ENCODE assay signal across 14 cellular contexts in the genomic region with DNA sequence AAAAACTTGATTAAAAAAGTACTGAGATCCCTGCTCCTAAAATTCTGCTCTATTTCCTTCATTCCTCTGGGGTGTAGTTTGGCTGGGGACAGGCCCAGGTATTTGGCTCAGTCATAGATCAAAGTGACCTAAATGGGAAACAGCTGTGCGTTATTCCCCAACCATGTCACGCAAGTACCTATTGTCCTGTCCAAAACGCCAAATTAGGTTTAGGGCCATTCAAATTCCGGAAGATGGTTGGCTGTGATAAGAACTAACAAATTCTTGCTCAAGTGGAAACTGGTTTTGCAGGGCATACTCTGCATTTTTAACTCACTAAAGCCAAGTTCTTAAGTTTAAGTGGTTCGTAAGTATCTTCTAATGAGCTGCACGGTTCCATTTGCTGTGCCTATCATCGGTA.
DNase-seq lines count a peak whose midpoint lies in the region; ATAC-seq and TF ChIP-seq lines count a peak whose summit lies in the region.
"Had no signal": no experiment of that assay in that cellular context is flagged by ENCODE, and none has a peak within 500 bp of the region (broad histone marks: within the 10 kb centered on the region; RNA-seq: fewer than 3 reads in every experiment).

No MANE protein-coding gene starts in this region.

- 33 to 50% methylated on average over 7 of the region's 7 CpGs for WGBS in esophagus squamous epithelium, 2 donors
- WGBS in neuronal stem cell (ENCODE audit: extremely low coverage in 2 of 2, insufficient read length in 2 of 2, insufficient replicate concordance in 1 of 2), 2 donors: no CpG with 5 or more reads among the region's 7 CpGs

- H3K9me3 ChIP-seq in esophagus squamous epithelium: no peaks in the 10 kb centered on the region
- H3K9me3 ChIP-seq in parathyroid adenoma (ENCODE audit: control insufficient read depth, low read length): no peaks in the 10 kb centered on the region
- peaks cover 0 to 8% of the 10 kb centered on the region in 2 donors for H3K9me3 ChIP-seq in neuronal stem cell (replicated peaks in 1 of 2; ENCODE audit: control insufficient read depth in 2 of 2, insufficient read depth in 1 of 2, low read depth in 1 of 2, low read length in 2 of 2)
- H3K9me3 ChIP-seq: tibial artery had no signal

- no peaks in the 10 kb centered on the region for H3K79me1 ChIP-seq in neuronal stem cell (ENCODE audit: low read depth, low read length)

- no peak overlapping the region for H3K14ac ChIP-seq in neuronal stem cell (ENCODE audit: low read length)

- H2BK5ac ChIP-seq in neuronal stem cell (ENCODE audit: low read length): no peak overlapping the region

- H3K23ac ChIP-seq in neuronal stem cell (ENCODE audit: low read depth, low read length, poor library complexity): no peak overlapping the region

- H3K4me3 ChIP-seq in esophagus squamous epithelium (no peak overlapping the region), parathyroid adenoma (ENCODE audit: low read depth, low read length) (no peak overlapping the region), neuronal stem cell (ENCODE audit: low read length in 2 of 2) (no peak overlapping the region)
- H3K4me3 ChIP-seq: tibial artery had no signal

- H2AFZ ChIP-seq in parathyroid adenoma (no peak overlapping the region), neuronal stem cell (ENCODE audit: low read length) (no peak overlapping the region)

- peaks cover 0 to 6% (median 0%) of the 10 kb centered on the region in 3 donors for H3K4me1 ChIP-seq in esophagus squamous epithelium
- peaks cover 4% of the 10 kb centered on the region for H3K4me1 ChIP-seq in parathyroid adenoma
- H3K4me1 ChIP-seq in neuronal stem cell (ENCODE audit: control insufficient read depth in 2 of 2, insufficient read depth in 1 of 2, low read depth in 1 of 2, low read length in 2 of 2): peaks cover 2 to 7% of the 10 kb centered on the region in 2 donors

- intact Hi-C loops in esophagus squamous epithelium (cut with DNase I): no loop called here

- no peak for TF ChIP-seq POLR2A in esophagus squamous epithelium (IDR thresholded peaks at IDR 0.05)

- no peak overlapping the region for H2AK5ac ChIP-seq in neuronal stem cell (ENCODE audit: low read depth, low read length)

- H3K9ac ChIP-seq in parathyroid adenoma: no peak overlapping the region
- no peak overlapping the region for H3K9ac ChIP-seq in neuronal stem cell (ENCODE audit: low read depth, low read length, poor library complexity)

- no peak overlapping the region for H3K18ac ChIP-seq in neuronal stem cell (ENCODE audit: low read length)

- no peaks in the 10 kb centered on the region for H3K27me3 ChIP-seq in esophagus squamous epithelium
- H3K27me3 ChIP-seq in parathyroid adenoma (ENCODE audit: control insufficient read depth, insufficient read depth, low read length): no peaks in the 10 kb centered on the region
- H3K27me3 ChIP-seq in neuronal stem cell (ENCODE audit: control insufficient read depth in 3 of 3, insufficient read depth in 3 of 3, low read depth in 1 of 3, low read length in 3 of 3): no peaks in the 10 kb centered on the region
- H3K27me3 ChIP-seq: tibial artery had no signal

- H3K79me2 ChIP-seq in parathyroid adenoma: no peaks in the 10 kb centered on the region

- no peak overlapping the region for H2BK15ac ChIP-seq in neuronal stem cell (ENCODE audit: low read length)

- no peaks in the 10 kb centered on the region for H3K36me3 ChIP-seq in esophagus squamous epithelium
- no peaks in the 10 kb centered on the region for H3K36me3 ChIP-seq in parathyroid adenoma (ENCODE audit: control insufficient read depth, insufficient read depth, low read length)
- no peaks in the 10 kb centered on the region for H3K36me3 ChIP-seq in neuronal stem cell (replicated peaks in 1 of 2; ENCODE audit: control insufficient read depth in 2 of 2, insufficient read depth in 2 of 2, low read length in 2 of 2)
- H3K36me3 ChIP-seq: tibial artery had no signal

- TF ChIP-seq CTCF in esophagus squamous epithelium (IDR thresholded peaks at IDR 0.05) (no peak), parathyroid adenoma (IDR thresholded peaks at IDR 0.05) (no peak)

- ATAC-seq in GM21576 (IDR thresholded peaks at IDR 0.05; ENCODE audit: unreplicated experiment): no peak
- ATAC-seq: effector memory CD8-positive, alpha-beta T cell had no signal

- H2BK12ac ChIP-seq in neuronal stem cell (ENCODE audit: low read length): no peak overlapping the region

- no peak overlapping the region for H4K91ac ChIP-seq in neuronal stem cell (ENCODE audit: low read depth, low read length, poor library complexity)

- H3K27ac ChIP-seq in esophagus squamous epithelium (peak overlapping the region in 3 of 4 donors; percentile 13 to 57 (median 36)), parathyroid adenoma (no peak overlapping the region), neuronal stem cell (replicated peaks; ENCODE audit: low read length) (no peak overlapping the region)
- H3K27ac ChIP-seq: tibial artery had no signal

- H4K8ac ChIP-seq in neuronal stem cell (ENCODE audit: low read depth, low read length): no peak overlapping the region

- no peak overlapping the region for H3K4ac ChIP-seq in neuronal stem cell (ENCODE audit: low read length)

- DNase-seq in DMS79 (lab: John Stamatoyannopoulos, UW) (peak; percentile 39), RPMI7951 (ENCODE audit: low read depth) (peak; percentile 68), esophagus squamous epithelium (lab: John Stamatoyannopoulos, UW) (no peak), neuronal stem cell (ENCODE audit: low spot score) (no peak), NCI-H1092 treated with DMSO at 0.1 percent for 48 hours (lab: John Stamatoyannopoulos, UW) (no peak)
- no peak for DNase-seq in activated CD8-positive, alpha-beta memory T cell treated with anti-CD3 and anti-CD28 coated beads for 24 hours
- DNase-seq: effector memory CD8-positive, alpha-beta T cell; NCI-H1694 treated with DMSO at 0.1 percent for 48 hours; OCI-M1; posterior cingulate gyrus; SW 1271; tibial artery had no signal

- no peak overlapping the region for H2BK120ac ChIP-seq in neuronal stem cell (ENCODE audit: low read depth, low read length)

- H3K4me2 ChIP-seq in parathyroid adenoma (ENCODE audit: low read length) (peak overlapping the region; percentile 5), neuronal stem cell (ENCODE audit: insufficient read depth, low read length, poor library complexity, severe bottlenecking) (no peak overlapping the region)

Comparison
In these comparisons a context has a peak if more than half of its experiments do, and no peak if none do; other contexts are left out.
1. DNase-seq: peak in DMS79 (single experiment) and RPMI7951 (single experiment); none in esophagus squamous epithelium (single experiment), neuronal stem cell (single experiment), activated CD8-positive, alpha-beta memory T cell treated with anti-CD3 and anti-CD28 coated beads for 24 hours (single experiment) and NCI-H1092 treated with DMSO at 0.1 percent for 48 hours (single experiment).
2. H3K27ac ChIP-seq: peak in esophagus squamous epithelium (3 of 4); none in parathyroid adenoma (single experiment) and neuronal stem cell (single experiment).